22 cellular contexts compared by ENCODE assay signal in the genomic region with DNA sequence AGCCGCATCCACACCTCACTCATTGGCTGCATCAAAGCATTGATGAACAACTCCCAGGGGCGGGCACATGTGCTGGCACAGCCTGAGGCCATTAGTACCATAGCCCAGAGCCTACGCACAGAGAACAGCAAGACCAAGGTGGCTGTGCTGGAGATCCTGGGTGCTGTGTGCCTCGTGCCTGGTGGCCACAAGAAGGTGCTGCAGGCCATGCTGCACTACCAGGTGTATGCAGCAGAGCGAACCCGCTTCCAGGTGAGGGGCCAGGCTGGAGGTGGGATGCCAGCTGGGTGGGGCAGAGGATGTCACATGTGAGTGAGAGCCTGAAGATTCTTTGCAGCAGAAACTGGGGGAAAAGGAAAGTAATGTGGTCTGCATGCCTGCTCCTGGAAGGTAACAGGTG.
A peak's percentile ranks its signal among the peaks of the same experiment; 100 is the strongest.
DNase-seq lines count a peak whose midpoint lies in the region; ATAC-seq and TF ChIP-seq lines count a peak whose summit lies in the region.
"Had no signal": no experiment of that assay in that cellular context is flagged by ENCODE, and none has a peak within 500 bp of the region (broad histone marks: within the 10 kb centered on the region; RNA-seq: fewer than 3 reads in every experiment).

No MANE protein-coding gene starts in this region.

- H3K4me1 Mint-ChIP-seq in chondrocyte (ENCODE audit: low read depth), result no peaks in the 10 kb centered on the region
- H3K4me1 Mint-ChIP-seq: CD14-positive monocyte; stimulated activated effector memory CD8-positive, alpha-beta T cell treated with anti-CD3 and anti-CD28 coated beads, Interleukin-12 subunit alpha, Interleukin-12 subunit beta, amount 100 ng/mL, for 72 hours had no signal

- H3K27ac Mint-ChIP-seq in chondrocyte (ENCODE audit: unreplicated experiment), result no peak overlapping the region
- H3K27ac Mint-ChIP-seq: CD14-positive monocyte; stimulated activated effector memory CD8-positive, alpha-beta T cell treated with anti-CD3 and anti-CD28 coated beads, Interleukin-12 subunit alpha, Interleukin-12 subunit beta, amount 100 ng/mL, for 72 hours had no signal

- no peaks in the 10 kb centered on the region for H3K4me1 ChIP-seq in Loucy (ENCODE audit: insufficient read depth, low read length, poor library complexity, severe bottlenecking)
- H3K4me1 ChIP-seq in mesenchymal stem cell (ENCODE audit: control insufficient read depth, insufficient read depth, low read depth, low read length), result peaks cover 10% of the 10 kb centered on the region

- no peak overlapping the region for H3K27ac ChIP-seq in mesenchymal stem cell (ENCODE audit: low read length, poor library complexity, severe bottlenecking)
- H3K27ac ChIP-seq: ascending aorta, coronary artery, tibial artery had no signal

- peak overlapping the region; percentile 18 for H4K91ac ChIP-seq in mesenchymal stem cell (ENCODE audit: low read length)

- no peaks in the 10 kb centered on the region for H3K79me1 ChIP-seq in mesenchymal stem cell (replicated peaks; ENCODE audit: low read length, poor library complexity, severe bottlenecking)

- H3K14ac ChIP-seq in mesenchymal stem cell (ENCODE audit: low read length in 2 of 2), result no peak overlapping the region

- no peak overlapping the region for H3K9ac ChIP-seq in Loucy (ENCODE audit: low read depth, low read length, poor library complexity, severe bottlenecking)
- H3K9ac ChIP-seq in mesenchymal stem cell (ENCODE audit: low read length), result no peak overlapping the region

- H3K9me3 Mint-ChIP-seq in chondrocyte (ENCODE audit: low read depth), result no peaks in the 10 kb centered on the region
- H3K9me3 Mint-ChIP-seq: stimulated activated effector memory CD8-positive, alpha-beta T cell treated with anti-CD3 and anti-CD28 coated beads, Interleukin-12 subunit alpha, Interleukin-12 subunit beta, amount 100 ng/mL, for 72 hours had no signal

- H3K36me3 ChIP-seq in Loucy (ENCODE audit: insufficient read depth, low read length) (no peaks in the 10 kb centered on the region), mesenchymal stem cell (ENCODE audit: control insufficient read depth in 1 of 2, insufficient read depth in 2 of 2, low read depth in 1 of 2, low read length in 2 of 2) (peaks cover 39 to 47% of the 10 kb centered on the region in 2 experiments)

- no peaks in the 10 kb centered on the region for H3F3A ChIP-seq in Loucy (ENCODE audit: low read depth)

- H3K4me2 ChIP-seq in Loucy (ENCODE audit: low read depth, low read length, poor library complexity, severe bottlenecking) (no peak overlapping the region), mesenchymal stem cell (ENCODE audit: low read length, poor library complexity, severe bottlenecking) (no peak overlapping the region)

- no peak overlapping the region for H2BK15ac ChIP-seq in mesenchymal stem cell (ENCODE audit: low read depth, poor library complexity, severe bottlenecking)

- H3K27me3 Mint-ChIP-seq in chondrocyte (ENCODE audit: low read depth), result no peaks in the 10 kb centered on the region

- H3K9me3 ChIP-seq in Loucy (ENCODE audit: insufficient read depth, low read depth, low read length), result no peaks in the 10 kb centered on the region
- no peaks in the 10 kb centered on the region for H3K9me3 ChIP-seq in mesenchymal stem cell (ENCODE audit: control insufficient read depth, low read length)
- H3K9me3 ChIP-seq: ascending aorta, tibial artery had no signal

- H2BK120ac ChIP-seq in mesenchymal stem cell (ENCODE audit: low read depth, low read length), result no peak overlapping the region

- H3K9me2 ChIP-seq in Loucy (replicated peaks; ENCODE audit: low read depth, low read length), result no peaks in the 10 kb centered on the region

- H2BK12ac ChIP-seq in mesenchymal stem cell (ENCODE audit: low read length in 2 of 2), result no peak overlapping the region

- no peak overlapping the region for H3K4me3 Mint-ChIP-seq in chondrocyte (ENCODE audit: unreplicated experiment)
- H3K4me3 Mint-ChIP-seq: CD14-positive monocyte; stimulated activated effector memory CD8-positive, alpha-beta T cell treated with anti-CD3 and anti-CD28 coated beads, Interleukin-12 subunit alpha, Interleukin-12 subunit beta, amount 100 ng/mL, for 72 hours had no signal

- WGBS in mesenchymal stem cell, result 86% methylated on average over 6 of the region's 6 CpGs

- H3K79me2 ChIP-seq in Loucy (ENCODE audit: insufficient read depth, low read length), result no peaks in the 10 kb centered on the region

- ATAC-seq in GM19351 (IDR thresholded peaks at IDR 0.05; ENCODE audit: unreplicated experiment), result no peak
- ATAC-seq in HG03159 (IDR thresholded peaks at IDR 0.05; ENCODE audit: unreplicated experiment), result no peak
- ATAC-seq: stimulated activated effector memory CD8-positive, alpha-beta T cell treated with anti-CD3 and anti-CD28 coated beads, Interleukin-12 subunit alpha, Interleukin-12 subunit beta, amount 100 ng/mL, for 72 hours had no signal

- no peak overlapping the region for H2BK5ac ChIP-seq in mesenchymal stem cell (ENCODE audit: low read depth, low read length, poor library complexity, severe bottlenecking)

- H4K8ac ChIP-seq in mesenchymal stem cell (ENCODE audit: low read length), result no peak overlapping the region

- H4K20me1 ChIP-seq in Loucy (ENCODE audit: insufficient read depth, low read length, poor library complexity, severe bottlenecking), result no peaks in the 10 kb centered on the region

- H3K4me3 ChIP-seq in Loucy (ENCODE audit: low read length, poor library complexity, severe bottlenecking) (no peak overlapping the region), mesenchymal stem cell (ENCODE audit: insufficient read depth in 1 of 2, low read depth in 1 of 2, low read length in 2 of 2) (peak overlapping the region in 1 of 2 experiments; percentile 12)
- H3K4me3 ChIP-seq: ascending aorta, coronary artery, tibial artery had no signal

- H2AK5ac ChIP-seq in mesenchymal stem cell (ENCODE audit: low read length, severe bottlenecking), result no peak overlapping the region

- no peak overlapping the region for H2AFZ ChIP-seq in Loucy (ENCODE audit: low read length)
- no peak overlapping the region for H2AFZ ChIP-seq in mesenchymal stem cell (ENCODE audit: low read depth, low read length)

- no peaks in the 10 kb centered on the region for H3K27me3 ChIP-seq in Loucy (ENCODE audit: insufficient read depth, low read length, poor library complexity, severe bottlenecking)
- no peaks in the 10 kb centered on the region for H3K27me3 ChIP-seq in mesenchymal stem cell (ENCODE audit: control insufficient read depth in 1 of 2, insufficient read depth in 1 of 2, low read length in 2 of 2)
- H3K27me3 ChIP-seq: ascending aorta, tibial artery had no signal

- H3K23ac ChIP-seq in mesenchymal stem cell (ENCODE audit: low read length in 2 of 2), result no peak overlapping the region

- TF ChIP-seq CTCF in Loucy (conservative IDR thresholded peaks at IDR 0.05; ENCODE audit: low read length), result 0 out of 2 replicates have a peak, but pooled peaks have one; percentile 11
- peak; percentile 28 for TF ChIP-seq CTCF in chondrocyte (IDR thresholded peaks at IDR 0.05)

- peak; percentile 31 for DNase-seq in DMS53 (lab: John Stamatoyannopoulos, UW)
- no peak for DNase-seq in DMS53 treated with DMSO at 0.1 percent for 48 hours (lab: John Stamatoyannopoulos, UW; ENCODE audit: unreplicated experiment)
- no peak for DNase-seq in chondrocyte (ENCODE audit: low spot score)
- DNase-seq in mesenchymal stem cell, result no peak
- no peak for DNase-seq in NK-92 treated with Interleukin-12 subunit alpha and Interleukin-12 subunit beta, amount 100 ng/mL, for 24 hours (lab: John Stamatoyannopoulos, UW)
- DNase-seq: activated CD4-positive, alpha-beta T cell treated with anti-CD3 and anti-CD28 coated beads, Interleukin-2, amount 50 U/mL, for 1 hour; activated naive CD4-positive, alpha-beta T cell; activated T-cell treated with anti-CD3 and anti-CD28 coated beads for 4 hours; foreskin melanocyte; NCI-H1436; nucleus accumbens; retina; Right ventricle myocardium superior; stimulated activated CD4-positive, alpha-beta T cell treated with anti-CD3 and anti-CD28 coated beads, Interleukin-15, amount 100 ng/mL, for 24 hours had no signal

- no peak overlapping the region for H3K4ac ChIP-seq in mesenchymal stem cell (ENCODE audit: low read depth in 1 of 2, low read length in 2 of 2)

- H3K36me3 Mint-ChIP-seq in chondrocyte (ENCODE audit: low read depth), result peaks cover 70% of the 10 kb centered on the region
- H3K36me3 Mint-ChIP-seq: CD14-positive monocyte; stimulated activated effector memory CD8-positive, alpha-beta T cell treated with anti-CD3 and anti-CD28 coated beads, Interleukin-12 subunit alpha, Interleukin-12 subunit beta, amount 100 ng/mL, for 72 hours had no signal

- peak overlapping the region in 1 of 2 experiments; percentile 26 for H3K18ac ChIP-seq in mesenchymal stem cell (ENCODE audit: low read depth in 1 of 2, low read length in 2 of 2)
